19 cellular contexts compared by ENCODE assay signal in genomic region chr4:30929649-30930048, GRCh38.
"Had no signal": no experiment of that assay in that cellular context is flagged by ENCODE, and none has a peak within 500 bp of the region (broad histone marks: within the 10 kb centered on the region; RNA-seq: fewer than 3 reads in every experiment).

No MANE protein-coding gene starts in this region.

- H3K36me3 ChIP-seq: colonic mucosa, gastroesophageal sphincter, sigmoid colon, stomach had no signal

- H3K4me1 ChIP-seq: colonic mucosa, gastroesophageal sphincter, sigmoid colon, stomach had no signal

- H3K27ac ChIP-seq: colonic mucosa, gastroesophageal sphincter, sigmoid colon, skin epidermis, stomach had no signal

- ATAC-seq: esophagus mucosa; gastroesophageal sphincter; left cardiac atrium; left ventricle myocardium superior; naive thymus-derived CD4-positive, alpha-beta T cell had no signal

- H3K9me3 ChIP-seq: colonic mucosa, gastroesophageal sphincter, sigmoid colon, stomach had no signal

- H3K4me3 ChIP-seq: colonic mucosa, gastroesophageal sphincter, lung, sigmoid colon, skin epidermis, stomach had no signal

- DNase-seq: colonic mucosa; effector CD4-positive, alpha-beta T cell; immature natural killer cell; kidney; left cardiac atrium; left ventricle myocardium superior; mesendoderm; naive thymus-derived CD4-positive, alpha-beta T cell; nephron progenitor cell; posterior cingulate gyrus; sigmoid colon; stimulated activated CD4-positive, alpha-beta T cell treated with anti-CD3 and anti-CD28 coated beads, Interleukin-2, amount 100 ng/mL, for 24 hours; stimulated activated naive CD4-positive, alpha-beta T cell; stomach; substantia nigra had no signal

- H3K27me3 ChIP-seq: colonic mucosa, gastroesophageal sphincter, sigmoid colon, stomach had no signal
